22 cellular contexts compared by ENCODE assay signal in the genomic region with DNA sequence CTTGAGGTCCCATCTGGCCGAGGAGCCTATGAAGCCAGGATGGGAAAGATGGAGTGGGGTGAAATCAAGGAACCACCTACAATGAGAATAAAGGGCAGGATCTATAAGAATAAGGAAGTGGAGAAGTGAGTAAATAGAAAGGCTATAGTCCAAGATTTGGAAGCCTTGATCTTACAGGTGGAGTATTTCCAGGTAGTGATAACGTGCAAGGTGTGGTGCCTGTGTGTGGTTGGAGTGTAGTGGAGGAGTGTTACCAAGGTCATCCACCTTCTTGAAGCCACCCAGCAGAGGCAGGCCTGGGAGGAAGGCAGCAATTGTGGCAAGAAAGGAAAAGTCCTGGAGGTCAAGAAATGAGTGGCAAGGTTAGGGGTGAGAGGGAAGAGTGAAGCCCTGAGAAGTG.
DNase-seq lines count a peak whose midpoint lies in the region; ATAC-seq, FAIRE-seq and TF ChIP-seq lines count a peak whose summit lies in the region.
"Had no signal": no experiment of that assay in that cellular context is flagged by ENCODE, and none has a peak within 500 bp of the region (broad histone marks: within the 10 kb centered on the region; RNA-seq: fewer than 3 reads in every experiment).

No MANE protein-coding gene starts in this region.

- peak overlapping the region in 5 of 7 donors; percentile 30 to 77 (median 64) for H3K27ac Mint-ChIP-seq in CD4-positive, alpha-beta memory T cell
- H3K27ac Mint-ChIP-seq in nephron progenitor cell, result peak overlapping the region; percentile 68
- H3K27ac Mint-ChIP-seq: HFFc6; stimulated activated naive CD8-positive, alpha-beta T cell treated with anti-CD3 and anti-CD28 coated beads, Interleukin-15, amount 100 ng/mL, for 72 hours had no signal

- no peak overlapping the region for H4K8ac ChIP-seq in H1 (ENCODE audit: extremely low read depth, insufficient read depth, low read length)

- H3K36me3 ChIP-seq in CD4-positive, alpha-beta memory T cell (ENCODE audit: insufficient read depth, low read length), result no peaks in the 10 kb centered on the region
- H3K36me3 ChIP-seq in H1 (ENCODE audit: control insufficient read depth in 2 of 4, insufficient read depth in 4 of 4, low read length in 3 of 4), result no peaks in the 10 kb centered on the region
- H3K36me3 ChIP-seq: right atrium auricular region, SJCRH30 had no signal

- H3K4ac ChIP-seq in H1 (replicated peaks; ENCODE audit: insufficient read length, low read depth, low read length), result no peak overlapping the region

- TF ChIP-seq POLR2A in H1 (IDR thresholded peaks at IDR 0.05; ENCODE audit: control extremely low read depth in 1 of 2, low read depth in 2 of 2, low read length in 2 of 2), result no peak

- H3K27me3 Mint-ChIP-seq in CD4-positive, alpha-beta memory T cell, result no peaks in the 10 kb centered on the region
- H3K27me3 Mint-ChIP-seq in nephron progenitor cell (ENCODE audit: low read depth, poor library complexity), result no peaks in the 10 kb centered on the region
- H3K27me3 Mint-ChIP-seq: brain; stimulated activated naive CD8-positive, alpha-beta T cell treated with anti-CD3 and anti-CD28 coated beads, Interleukin-15, amount 100 ng/mL, for 72 hours had no signal

- H3K23ac ChIP-seq in H1 (ENCODE audit: insufficient read length), result no peak overlapping the region

- H3K23me2 ChIP-seq in H1 (ENCODE audit: low read depth, low read length), result no peaks in the 10 kb centered on the region

- no peaks in the 10 kb centered on the region for H3K27me3 ChIP-seq in CD4-positive, alpha-beta memory T cell (ENCODE audit: insufficient read depth, low read length)
- no peaks in the 10 kb centered on the region for H3K27me3 ChIP-seq in H1 (replicated peaks in 1 of 4; ENCODE audit: control insufficient read depth in 3 of 4, extremely low read depth in 1 of 4, insufficient read depth in 3 of 4, low read length in 3 of 4)
- H3K27me3 ChIP-seq: right atrium auricular region, SJCRH30 had no signal

- H2BK120ac ChIP-seq in H1 (replicated peaks; ENCODE audit: low read depth, low read length), result no peak overlapping the region

- H4K91ac ChIP-seq in H1 (replicated peaks; ENCODE audit: insufficient read length, low read length), result no peak overlapping the region

- H2BK20ac ChIP-seq in H1 (ENCODE audit: low read length), result no peak overlapping the region; the same call in 1 of the 2 replicates

- no peak overlapping the region for H2BK15ac ChIP-seq in H1 (ENCODE audit: low read length)

- H2BK12ac ChIP-seq in H1 (ENCODE audit: low read depth, low read length), result peak overlapping the region; percentile 96

- H3K36me3 Mint-ChIP-seq in CD4-positive, alpha-beta memory T cell, result peaks cover 11 to 13% of the 10 kb centered on the region in 2 donors
- H3K36me3 Mint-ChIP-seq in nephron progenitor cell (ENCODE audit: low read depth), result peaks cover 30% of the 10 kb centered on the region
- H3K36me3 Mint-ChIP-seq: brain had no signal

- no peak overlapping the region; a peak in 1 of 7 replicates for H3K9ac ChIP-seq in H1 (replicated peaks in 1 of 4; ENCODE audit: extremely low read depth in 1 of 4, low read depth in 3 of 4, low read length in 3 of 4)
- H3K9ac ChIP-seq: KMS-11 had no signal

- no peak overlapping the region for H3K27ac ChIP-seq in CD4-positive, alpha-beta memory T cell (ENCODE audit: low read depth, low read length)
- no peak overlapping the region for H3K27ac ChIP-seq in H1 (ENCODE audit: low read depth, low read length)
- H3K27ac ChIP-seq: KMS-11, right atrium auricular region, SJCRH30 had no signal

- no peak for DNase-seq in CD4-positive, alpha-beta memory T cell
- DNase-seq in LoVo (ENCODE audit: low spot score), result peak; percentile 76
- no peak for DNase-seq in H1 (ENCODE audit: low read depth in 1 of 2, low spot score in 2 of 2)
- DNase-seq in nephron progenitor cell, result no peak
- no peak for DNase-seq in OCI-M2 (lab: John Stamatoyannopoulos, UW; ENCODE audit: unreplicated experiment)
- DNase-seq: activated CD8-positive, alpha-beta memory T cell treated with anti-CD3 and anti-CD28 coated beads, Interleukin-2, amount 50 U/mL, for 4 hours; activated naive CD4-positive, alpha-beta T cell treated with anti-CD3 and anti-CD28 coated beads for 36 hours; foreskin fibroblast; HFFc6; NCI-H1092; NCI-H2081 treated with DMSO at 0.1 percent for 48 hours; NCI-H526 treated with DMSO at 0.1 percent for 48 hours; occipital lobe; SJCRH30; stimulated activated CD4-positive, alpha-beta T cell treated with anti-CD3 and anti-CD28 coated beads, Interleukin-15, amount 100 ng/mL, for 24 hours; stimulated activated naive CD8-positive, alpha-beta T cell treated with anti-CD3 and anti-CD28 coated beads, Interleukin-15, amount 100 ng/mL, for 72 hours had no signal

- no peak overlapping the region for H3K4me3 ChIP-seq in CD4-positive, alpha-beta memory T cell (ENCODE audit: low read length in 2 of 2)
- H3K4me3 ChIP-seq in H1 (ENCODE audit: extremely low read depth in 1 of 4, insufficient read depth in 2 of 4, low read depth in 3 of 4, low read length in 4 of 4), result no peak overlapping the region
- H3K4me3 ChIP-seq: right atrium auricular region, SJCRH30 had no signal

- peaks cover 0 to 28% of the 10 kb centered on the region in 2 experiments; a peak in 2 of 4 replicates for H3K79me2 ChIP-seq in H1 (ENCODE audit: control insufficient read depth in 1 of 2, insufficient read depth in 2 of 2, low read length in 2 of 2)

- H3K14ac ChIP-seq in H1 (ENCODE audit: insufficient read length), result no peak overlapping the region

- H3K4me2 ChIP-seq in H1 (ENCODE audit: insufficient read depth in 1 of 2, low read depth in 2 of 2, low read length in 2 of 2), result no peak overlapping the region
- H3K4me2 ChIP-seq: KMS-11 had no signal

- H3K4me3 Mint-ChIP-seq in CD4-positive, alpha-beta memory T cell, result peak overlapping the region in 5 of 8 donors; percentile 1 to 44 (median 26)
- H3K4me3 Mint-ChIP-seq in nephron progenitor cell, result no peak overlapping the region
- H3K4me3 Mint-ChIP-seq: activated naive CD4-positive, alpha-beta T cell treated with anti-CD3 and anti-CD28 coated beads for 36 hours; brain; HFFc6; stimulated activated naive CD8-positive, alpha-beta T cell treated with anti-CD3 and anti-CD28 coated beads, Interleukin-15, amount 100 ng/mL, for 72 hours had no signal

- no peak for TF ChIP-seq RAD21 in H1 (IDR thresholded peaks at IDR 0.05 in 1 of 2, conservative IDR thresholded peaks at IDR 0.05 in 1 of 2; ENCODE audit: low read depth in 2 of 2, low read length in 2 of 2)

- H3K56ac ChIP-seq in H1 (replicated peaks; ENCODE audit: insufficient read length, low read depth, low read length), result no peak overlapping the region

- H3K9me3 Mint-ChIP-seq in CD4-positive, alpha-beta memory T cell, result peaks cover 0 to 3% (median 0%) of the 10 kb centered on the region in 8 donors
- peaks cover 14% of the 10 kb centered on the region for H3K9me3 Mint-ChIP-seq in nephron progenitor cell
- H3K9me3 Mint-ChIP-seq: activated naive CD4-positive, alpha-beta T cell treated with anti-CD3 and anti-CD28 coated beads for 36 hours; brain; HFFc6; stimulated activated naive CD8-positive, alpha-beta T cell treated with anti-CD3 and anti-CD28 coated beads, Interleukin-15, amount 100 ng/mL, for 72 hours had no signal

- H4K20me1 ChIP-seq in H1 (replicated peaks in 1 of 2; ENCODE audit: control insufficient read depth in 1 of 2, insufficient read depth in 2 of 2, low read length in 2 of 2), result no peaks in the 10 kb centered on the region

- CTCF ChIA-PET in CD4-positive, alpha-beta memory T cell (lab: Charles Lee; ENCODE audit: partially characterized antibody), result interaction anchor here (0.6 kb wide), 1 partner anchor 23 kb away, joined by 4 read pairs; no protein-coding TSS in a partner anchor
- CTCF ChIA-PET in H1 (lab: Charles Lee; ENCODE audit: partially characterized antibody), result interaction anchor here (0.9 to 11.0 kb wide), 3 partner anchors 7 to 72 kb away, joined by 3 to 69 read pairs (median 4); no protein-coding TSS in a partner anchor

- H4K5ac ChIP-seq in H1 (ENCODE audit: insufficient read length, low read depth, low read length), result no peak overlapping the region

- H2AFZ ChIP-seq in H1 (ENCODE audit: low read length), result no peak overlapping the region

- peaks cover 94% of the 10 kb centered on the region for H3K4me1 ChIP-seq in CD4-positive, alpha-beta memory T cell (ENCODE audit: insufficient read depth, low read length)
- H3K4me1 ChIP-seq in H1 (replicated peaks in 1 of 4; ENCODE audit: control insufficient read depth in 3 of 4, insufficient read depth in 4 of 4, low read length in 3 of 4), result peaks cover 2 to 28% (median 13%) of the 10 kb centered on the region in 4 experiments
- H3K4me1 ChIP-seq: right atrium auricular region, SJCRH30 had no signal

- H3K18ac ChIP-seq in H1 (ENCODE audit: extremely low read depth, low read length), result peak overlapping the region; percentile 24; the same call in 1 of the 2 replicates

- H3K9me3 ChIP-seq in CD4-positive, alpha-beta memory T cell (ENCODE audit: control insufficient read depth in 1 of 2, low read length in 2 of 2), result no peaks in the 10 kb centered on the region
- peaks cover 3% of the 10 kb centered on the region in 2 experiments; a peak in 2 of 4 replicates for H3K9me3 ChIP-seq in H1 (ENCODE audit: insufficient read depth in 2 of 2, low read depth in 1 of 2, low read length in 1 of 2)
- H3K9me3 ChIP-seq: right atrium auricular region, SJCRH30 had no signal

- H3K4me1 Mint-ChIP-seq in CD4-positive, alpha-beta memory T cell, result peaks cover 66 to 91% (median 79%) of the 10 kb centered on the region in 4 donors
- H3K4me1 Mint-ChIP-seq in nephron progenitor cell, result peaks cover 55% of the 10 kb centered on the region

- WGBS in H1 (ENCODE audit: extremely low coverage in 1 of 2, insufficient coverage in 1 of 2, insufficient read length in 1 of 2, insufficient replicate concordance in 2 of 2, low coverage in 1 of 2, low lambda C conversion rate in 2 of 2, missing lambda C conversion rate in 1 of 2), 2 experiments, result 78% methylated on average over 2 of the region's 2 CpGs; no CpG with 5 or more reads in 1 of the 2 experiments

- POLR2A ChIA-PET in CD4-positive, alpha-beta memory T cell (lab: Charles Lee; ENCODE audit: partially characterized antibody), result interaction anchor here (1.0 kb wide), 1 partner anchor 73 kb away, joined by 4 read pairs; no protein-coding TSS in a partner anchor
- POLR2A ChIA-PET in H1 (lab: Charles Lee; ENCODE audit: partially characterized antibody), result no interaction called here

- no peak for FAIRE-seq in H1 (lab: Jason Lieb, UNC)
- FAIRE-seq: D721Med had no signal

- intact Hi-C loops in CD4-positive, alpha-beta memory T cell (cut with micrococcal nuclease), result no loop called here

- H3K79me1 ChIP-seq in H1 (ENCODE audit: low read depth, low read length), result peaks cover 13% of the 10 kb centered on the region; the same call in 1 of the 2 replicates

- TF ChIP-seq CTCF in H1 (IDR thresholded peaks at IDR 0.05; ENCODE audit: control extremely low read depth in 1 of 3, insufficient read depth in 1 of 3, low read depth in 1 of 3, low read length in 3 of 3), result no peak
- no peak for TF ChIP-seq CTCF in nephron progenitor cell (IDR thresholded peaks at IDR 0.05)

- no peak for ATAC-seq in GM21737 (IDR thresholded peaks at IDR 0.05; ENCODE audit: unreplicated experiment)
- no peak for ATAC-seq in HG02623 (IDR thresholded peaks at IDR 0.05; ENCODE audit: unreplicated experiment)
- ATAC-seq: stimulated activated naive CD8-positive, alpha-beta T cell treated with anti-CD3 and anti-CD28 coated beads, Interleukin-15, amount 100 ng/mL, for 72 hours had no signal

- 0 out of 2 replicates have a peak overlapping the region, but pooled peaks have one; percentile 49 for H2BK5ac ChIP-seq in H1 (ENCODE audit: low read depth, low read length)

- no peak for TF ChIP-seq EP300 in H1 (IDR thresholded peaks at IDR 0.05; ENCODE audit: borderline replicate concordance in 1 of 2, low read depth in 2 of 2, low read length in 2 of 2)

- 0 out of 2 replicates have a peak overlapping the region, but pooled peaks have one; percentile 32 for H2AK5ac ChIP-seq in H1 (ENCODE audit: low read depth, low read length)
